In the genomic region with DNA sequence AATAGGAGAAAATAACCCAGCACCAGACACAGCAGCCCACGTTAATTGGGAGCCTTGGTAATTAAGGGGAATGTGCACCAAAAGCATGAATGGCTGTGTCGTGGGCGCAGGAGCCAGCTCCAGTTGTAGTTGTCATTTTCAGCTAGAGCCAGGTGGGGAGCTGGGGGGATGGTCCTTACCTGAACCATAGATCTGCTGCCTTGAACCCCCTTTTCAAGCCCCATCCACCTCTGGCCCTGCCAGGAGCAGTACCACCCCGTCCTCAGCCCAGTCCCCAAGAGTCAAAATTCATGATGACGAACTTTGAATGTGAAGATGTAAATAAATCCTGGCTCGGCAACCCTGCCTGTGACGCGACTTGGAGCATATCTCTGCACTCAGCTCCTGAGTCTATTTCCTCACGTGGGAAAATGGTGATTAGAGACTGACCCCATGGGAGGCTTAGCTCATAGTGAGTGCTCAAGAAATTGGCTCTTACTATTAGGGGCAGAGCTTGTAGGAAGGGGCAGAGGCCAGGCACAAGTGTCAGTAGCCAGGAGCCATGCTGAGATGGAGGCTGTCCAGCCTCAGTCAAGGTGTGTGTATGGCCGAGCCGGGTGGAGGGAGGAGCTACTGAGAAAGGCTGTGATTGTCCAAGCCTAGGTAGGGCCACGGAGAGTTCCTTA, we compare ENCODE assay signal across 8 cellular contexts. TPM values are rescaled to one million over a fixed set of nuclear protein-coding genes. Genes with fewer than 3 reads are reported as not detected.
A peak's percentile ranks its signal among the peaks of the same experiment; 100 is the strongest.
DNase-seq lines count a peak whose midpoint lies in the region; ATAC-seq and TF ChIP-seq lines count a peak whose summit lies in the region.

No MANE protein-coding gene starts in this region.

- H3K9me3 ChIP-seq in Caco-2: no peaks in the 10 kb centered on the region
- no peaks in the 10 kb centered on the region for H3K9me3 ChIP-seq in OCI-LY3 (ENCODE audit: insufficient read depth, low read length)
- no peaks in the 10 kb centered on the region for H3K9me3 ChIP-seq in cardiac muscle cell (ENCODE audit: low read depth)
- H3K9me3 ChIP-seq in parathyroid adenoma (ENCODE audit: control insufficient read depth, low read length): no peaks in the 10 kb centered on the region

- POLR2A ChIA-PET in Caco-2 (lab: Charles Lee): no interaction called here

- peaks cover 6% of the 10 kb centered on the region for H3K4me1 Mint-ChIP-seq in Caco-2 (ENCODE audit: low read depth, unreplicated experiment)

- peaks cover 58% of the 10 kb centered on the region for H3K27me3 Mint-ChIP-seq in Caco-2 (ENCODE audit: insufficient read depth, unreplicated experiment)

- TF ChIP-seq CTCF in Caco-2 (IDR thresholded peaks at IDR 0.05; ENCODE audit: insufficient read depth in 1 of 2, low read depth in 1 of 2, low read length in 1 of 2, severe bottlenecking in 1 of 2, unreplicated experiment in 1 of 2) (no peak), OCI-LY3 (IDR thresholded peaks at IDR 0.05; ENCODE audit: low read depth, low read length) (no peak), cardiac muscle cell (IDR thresholded peaks at IDR 0.05; ENCODE audit: low read depth, low read length) (no peak), parathyroid adenoma (IDR thresholded peaks at IDR 0.05) (no peak)

- H3K79me2 ChIP-seq in OCI-LY3 (ENCODE audit: low read length): no peaks in the 10 kb centered on the region
- H3K79me2 ChIP-seq in parathyroid adenoma: no peaks in the 10 kb centered on the region

- ATAC-seq in HG03095 (IDR thresholded peaks at IDR 0.05; ENCODE audit: unreplicated experiment): no peak

- H4K20me1 ChIP-seq in OCI-LY3 (ENCODE audit: insufficient read depth, low read length): no peaks in the 10 kb centered on the region

- H3K36me3 ChIP-seq in Caco-2 (ENCODE audit: control insufficient read depth, insufficient read depth, low read length) (no peaks in the 10 kb centered on the region), OCI-LY3 (replicated peaks; ENCODE audit: low read depth, low read length) (no peaks in the 10 kb centered on the region), cardiac muscle cell (no peaks in the 10 kb centered on the region), parathyroid adenoma (ENCODE audit: control insufficient read depth, insufficient read depth, low read length) (no peaks in the 10 kb centered on the region)

- H3K4me1 ChIP-seq in Caco-2 (peaks cover 14% of the 10 kb centered on the region; the same call in 1 of the 2 replicates), OCI-LY3 (ENCODE audit: low read length) (peaks cover 10% of the 10 kb centered on the region), cardiac muscle cell (ENCODE audit: low read depth) (peaks cover 19% of the 10 kb centered on the region), parathyroid adenoma (no peaks in the 10 kb centered on the region)

- H3K4me2 ChIP-seq in OCI-LY3 (ENCODE audit: low read length): peak overlapping the region; percentile 97
- peak overlapping the region; percentile 51 for H3K4me2 ChIP-seq in parathyroid adenoma (ENCODE audit: low read length)

- CTCF ChIA-PET in Caco-2 (lab: Charles Lee): interaction anchor here (1.1 to 3.6 kb wide), 7 partner anchors 30 to 176 kb away, joined by 3 to 23 read pairs (median 4); no protein-coding TSS in a partner anchor

- peak overlapping the region; percentile 76 for H3K4me3 Mint-ChIP-seq in Caco-2 (ENCODE audit: unreplicated experiment)

- intact Hi-C loops in Caco-2 (cut with micrococcal nuclease; ENCODE audit: unreplicated experiment): no loop called here

- H3K27ac ChIP-seq in OCI-LY3 (ENCODE audit: low read length) (no peak overlapping the region), cardiac muscle cell (peak overlapping the region; percentile 43), parathyroid adenoma (peak overlapping the region; percentile 24)

- H3K27me3 ChIP-seq in Caco-2 (replicated peaks; ENCODE audit: control insufficient read depth, insufficient read depth, low read length) (peaks cover 17% of the 10 kb centered on the region), OCI-LY3 (ENCODE audit: low read depth, low read length) (peaks cover 42% of the 10 kb centered on the region), cardiac muscle cell (no peaks in the 10 kb centered on the region), parathyroid adenoma (ENCODE audit: control insufficient read depth, insufficient read depth, low read length) (no peaks in the 10 kb centered on the region)

- H2AFZ ChIP-seq in OCI-LY3 (ENCODE audit: low read depth, low read length) (no peak overlapping the region), parathyroid adenoma (peak overlapping the region; percentile 50)

- H3K4me3 ChIP-seq in Caco-2 (ENCODE audit: low read depth, low read length) (peak overlapping the region; percentile 51), OCI-LY3 (ENCODE audit: low read length) (peak overlapping the region; percentile 80), cardiac muscle cell (peak overlapping the region; percentile 81), parathyroid adenoma (ENCODE audit: low read depth, low read length) (peak overlapping the region; percentile 37)

- no peaks in the 10 kb centered on the region for H3K36me3 Mint-ChIP-seq in Caco-2 (ENCODE audit: insufficient read depth, unreplicated experiment)

- no peaks in the 10 kb centered on the region for H3K9me3 Mint-ChIP-seq in Caco-2 (ENCODE audit: unreplicated experiment)

- DNase-seq in Caco-2: peak in 1 of 2 experiments; percentile 32
- DNase-seq in cardiac muscle cell (ENCODE audit: low read depth in 1 of 2, low spot score in 1 of 2): peak in 1 of 2 donors; percentile 30
- no peak for DNase-seq in activated CD4-positive, alpha-beta T cell treated with anti-CD3 and anti-CD28 coated beads, Interleukin-2, amount 50 U/mL, for 1 hour
- DNase-seq in epidermal melanocyte (ENCODE audit: insufficient read length, low spot score): no peak
- no peak for DNase-seq in HK-2 (ENCODE audit: unreplicated experiment)

- H3K9ac ChIP-seq in OCI-LY3 (ENCODE audit: low read length) (no peak overlapping the region), parathyroid adenoma (no peak overlapping the region)

- BruUV-seq in Caco-2 (replicated peaks; lab: Mats Ljungman, UMichigan): no TSS peak

- H3K27ac Mint-ChIP-seq in Caco-2 (ENCODE audit: unreplicated experiment): no peak overlapping the region

RNA-seq across cellular contexts. Expression of gene FXYD6, which starts 0.8 kb away (rescaled TPM):
- total RNA-seq in Caco-2 (2022) (0.86 and 1.0 TPM in 2 replicates), cardiac muscle cell (324 and 403 TPM in 2 replicates)
- polyA plus RNA-seq in cardiac muscle cell: 310 and 541 TPM in 2 replicates

RNA-seq across cellular contexts. Expression of gene TMPRSS13, which starts 52.0 kb away (rescaled TPM):
- total RNA-seq in Caco-2 (2022) (40.8 and 53.1 TPM in 2 replicates), cardiac muscle cell (0.04 and 0.66 TPM in 2 replicates)
- polyA plus RNA-seq in cardiac muscle cell: 0.40 TPM in 1 of 2 replicates, not detected in the other

RNA-seq across cellular contexts. Expression of gene FXYD2, which starts 52.7 kb away (rescaled TPM):
- total RNA-seq in Caco-2 (2022) (0.48 TPM in 1 of 2 replicates, not detected in the other), cardiac muscle cell (0.07 and 2.4 TPM in 2 replicates)
- 2.3 and 4.4 TPM in 2 replicates for polyA plus RNA-seq in cardiac muscle cell

Comparison
In these comparisons a context has a peak if more than half of its experiments do, and no peak if none do; other contexts are left out.
1. RNA of gene FXYD6, which starts 0.8 kb away (total RNA-seq): 324 to 403 TPM in cardiac muscle cell; 0.86 to 1.0 TPM in Caco-2; every median in the first group is over 100 times any median in the second.
2. RNA of gene TMPRSS13, which starts 52.0 kb away (total RNA-seq): 40.8 to 53.1 TPM in Caco-2; 0.04 to 0.66 TPM in cardiac muscle cell; every median in the first group is over 10 times any median in the second.
3. Peak in every context shown above with its lines, with median percentiles within 50 percentile points of each other: H3K4me3 ChIP-seq.